In the genomic region with DNA sequence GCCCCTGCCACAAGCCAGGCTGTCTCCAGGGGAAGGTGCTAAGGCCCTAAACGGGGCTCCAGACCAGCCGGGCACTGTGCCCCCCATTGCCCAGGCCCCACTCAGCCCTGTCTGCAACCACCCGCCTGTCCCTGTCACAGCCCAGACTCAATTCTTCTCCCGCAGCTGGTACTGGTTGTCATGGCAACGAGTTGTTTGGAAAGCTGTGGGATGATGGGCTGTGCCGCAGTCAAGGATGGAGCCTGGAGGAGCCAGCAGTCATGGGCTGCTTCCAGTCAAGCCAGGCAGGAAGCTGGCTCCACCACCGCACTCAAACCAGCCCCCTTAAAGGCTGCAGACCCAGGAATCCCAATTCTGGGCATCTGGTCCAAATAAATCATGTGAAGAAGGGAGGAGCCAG, we compare ENCODE assay signal across 10 cellular contexts. TPM values are rescaled to one million over a fixed set of nuclear protein-coding genes. Genes with fewer than 3 reads are reported as not detected.
DNase-seq lines count a peak whose midpoint lies in the region; ATAC-seq and TF ChIP-seq lines count a peak whose summit lies in the region.
"Had no signal": no experiment of that assay in that cellular context is flagged by ENCODE, and none has a peak within 500 bp of the region (broad histone marks: within the 10 kb centered on the region; RNA-seq: fewer than 3 reads in every experiment).

No MANE protein-coding gene starts in this region.

- H3K4me3 ChIP-seq in fibroblast of mammary gland (ENCODE audit: control insufficient read depth, low read depth, low read length), result no peak overlapping the region
- H3K4me3 ChIP-seq in lower lobe of right lung, result no peak overlapping the region

- intact Hi-C loops in posterior cingulate gyrus (cut with DNase I), result no loop called here
- intact Hi-C loops in lower lobe of right lung (cut with DNase I), result no loop called here

- no peak overlapping the region for H3K4me3 Mint-ChIP-seq in HFFc6
- H3K4me3 Mint-ChIP-seq: activated T-cell treated with anti-CD3 and anti-CD28 coated beads, Interleukin-2, amount 50 U/mL, for 4 hours had no signal

- H3K36me3 Mint-ChIP-seq in HFFc6 (ENCODE audit: low read depth), result no peaks in the 10 kb centered on the region

- no peak overlapping the region for H3K27ac ChIP-seq in lower lobe of right lung
- H3K27ac ChIP-seq: RWPE1 had no signal

- H3K9me3 ChIP-seq in lower lobe of right lung, result no peaks in the 10 kb centered on the region

- DNase-seq in HFFc6 (peak; percentile 53), NCI-H526 treated with DMSO at 0.1 percent for 48 hours (lab: John Stamatoyannopoulos, UW) (peak; percentile 27), fibroblast of mammary gland (ENCODE audit: low read depth) (peak; percentile 40), posterior cingulate gyrus (peak; percentile 77 to 98 (median 87)), lower lobe of right lung (no peak)
- DNase-seq in activated CD4-positive, alpha-beta T cell treated with anti-CD3 and anti-CD28 coated beads for 1 hour, result no peak
- no peak for DNase-seq in stimulated activated CD4-positive, alpha-beta T cell treated with anti-CD3 and anti-CD28 coated beads, Interleukin-4, amount 100 ng/mL, for 4 hours
- DNase-seq: activated T-cell treated with anti-CD3 and anti-CD28 coated beads, Interleukin-2, amount 50 U/mL, for 4 hours had no signal

- ATAC-seq in GM21447 (IDR thresholded peaks at IDR 0.05; ENCODE audit: unreplicated experiment) (no peak), lower lobe of right lung (no peak)
- ATAC-seq: activated T-cell treated with anti-CD3 and anti-CD28 coated beads, Interleukin-2, amount 50 U/mL, for 4 hours had no signal

- TF ChIP-seq CTCF in HFFc6 (IDR thresholded peaks at IDR 0.05) (no peak), fibroblast of mammary gland (conservative IDR thresholded peaks at IDR 0.05; ENCODE audit: control insufficient read depth, insufficient read depth, low read depth, low read length) (no peak), lower lobe of right lung (IDR thresholded peaks at IDR 0.05) (no peak)

- no peaks in the 10 kb centered on the region for H3K9me3 Mint-ChIP-seq in HFFc6
- H3K9me3 Mint-ChIP-seq: activated T-cell treated with anti-CD3 and anti-CD28 coated beads, Interleukin-2, amount 50 U/mL, for 4 hours had no signal

- H3K27ac Mint-ChIP-seq in HFFc6, result no peak overlapping the region

- no peaks in the 10 kb centered on the region for H3K36me3 ChIP-seq in lower lobe of right lung

- H3K4me1 ChIP-seq in lower lobe of right lung, result no peaks in the 10 kb centered on the region

- no peaks in the 10 kb centered on the region for H3K27me3 ChIP-seq in lower lobe of right lung (ENCODE audit: low read depth)

- peaks cover 5% of the 10 kb centered on the region; the same call in 1 of the 2 replicates for H3K4me1 Mint-ChIP-seq in HFFc6 (ENCODE audit: low read depth)

- no peaks in the 10 kb centered on the region; the same call in 1 of the 2 replicates for H3K27me3 Mint-ChIP-seq in HFFc6 (ENCODE audit: insufficient read depth)

RNA-seq across cellular contexts. Expression of gene SPOCD1, which starts 4.2 kb away (rescaled TPM):
- 10 to 100 TPM; 33.7 to 40.4 (median 35.8) TPM for total RNA-seq in HFFc6 (2021; fragmentation: NEBNext Ultra II Directional; extraction: Animal tissue kit (Norgen Biotek cat#: 25700))
- 21.6 TPM for total RNA-seq in lower lobe of right lung

RNA-seq across cellular contexts. Expression of gene ADGRB2, which starts 47.5 kb away (rescaled TPM):
- 1 to 10 TPM; 4.9 to 8.8 (median 6.4) TPM for total RNA-seq in HFFc6 (2021; fragmentation: NEBNext Ultra II Directional; extraction: Animal tissue kit (Norgen Biotek cat#: 25700))
- 1.1 TPM for total RNA-seq in lower lobe of right lung

Comparison
In these comparisons a context has a peak if more than half of its experiments do, and no peak if none do; other contexts are left out.
1. DNase-seq: peak in HFFc6 (single experiment), NCI-H526 treated with DMSO at 0.1 percent for 48 hours (single experiment), fibroblast of mammary gland (single experiment) and posterior cingulate gyrus (10 of 10); none in activated CD4-positive, alpha-beta T cell treated with anti-CD3 and anti-CD28 coated beads for 1 hour (single experiment), stimulated activated CD4-positive, alpha-beta T cell treated with anti-CD3 and anti-CD28 coated beads, Interleukin-4, amount 100 ng/mL, for 4 hours (0 of 2) and lower lobe of right lung (single experiment).